26 cellular contexts compared by ENCODE assay signal in the genomic region with DNA sequence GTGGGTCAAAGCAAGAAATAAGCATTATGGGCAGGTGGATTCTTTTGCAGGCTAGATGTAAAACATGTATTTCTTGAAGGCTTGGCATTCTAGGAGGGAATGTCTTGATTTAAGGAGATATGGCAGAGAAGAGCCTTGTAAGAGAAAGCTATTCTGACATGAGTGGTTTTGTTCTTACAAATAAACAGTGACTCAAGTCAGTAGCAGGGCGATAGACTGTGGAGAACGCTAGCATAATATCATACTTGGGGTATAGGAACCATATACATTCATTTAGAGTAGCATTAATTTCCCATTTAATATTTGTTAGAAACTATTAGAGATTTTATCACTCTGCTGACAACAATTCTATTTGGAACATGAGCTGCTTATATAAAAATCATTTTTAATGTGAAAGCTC.
"Had no signal": no experiment of that assay in that cellular context is flagged by ENCODE, and none has a peak within 500 bp of the region (broad histone marks: within the 10 kb centered on the region; RNA-seq: fewer than 3 reads in every experiment).

No MANE protein-coding gene starts in this region.

- H3K4me2 ChIP-seq: neural progenitor cell, smooth muscle cell had no signal

- H3K4me1 ChIP-seq: foreskin keratinocyte, left lung, neural progenitor cell, parathyroid adenoma, right atrium auricular region, stomach, thyroid gland, vagina had no signal

- H3K27ac ChIP-seq: esophagus muscularis mucosa, foreskin keratinocyte, gastroesophageal sphincter, heart right ventricle, left lung, neural progenitor cell, parathyroid adenoma, right atrium auricular region, stomach, thyroid gland, vagina had no signal

- H3K9me3 ChIP-seq: esophagus muscularis mucosa, gastroesophageal sphincter, heart right ventricle, left lung, right atrium auricular region, stomach, thyroid gland, vagina had no signal

- ATAC-seq: foreskin keratinocyte; gastroesophageal sphincter; heart right ventricle; left cardiac atrium; left lung; naive thymus-derived CD4-positive, alpha-beta T cell; sciatic nerve had no signal

- H3K36me3 ChIP-seq: left lung, neural progenitor cell, right atrium auricular region, thyroid gland, vagina had no signal

- DNase-seq: dermis blood vessel endothelial cell; effector memory CD4-positive, alpha-beta T cell; foreskin keratinocyte; heart right ventricle; hippocampal formation; left cardiac atrium; left lung; mesenchymal stem cell; naive thymus-derived CD4-positive, alpha-beta T cell; stimulated activated CD4-positive, alpha-beta T cell treated with anti-CD3 and anti-CD28 coated beads, Interleukin-12 subunit alpha, Interleukin-12 subunit beta, amount 100 ng/mL, for 4 hours; stimulated activated CD4-positive, alpha-beta T cell treated with anti-CD3 and anti-CD28 coated beads, Interleukin-1b, Interleukin-23, amount 100 ng/mL, for 48 hours; stimulated activated CD4-positive, alpha-beta T cell treated with anti-CD3 and anti-CD28 coated beads, Interleukin-4, amount 100 ng/mL, for 1 hour; stimulated activated CD8-positive, alpha-beta memory T cell treated with anti-CD3 and anti-CD28 coated beads, Interleukin-4, amount 100 ng/mL, for 48 hours; stimulated activated naive CD4-positive, alpha-beta T cell treated with Interleukin-2 at 50 U/mL for 16 hours; stomach; thyroid gland; trophoblast cell had no signal

- FAIRE-seq: endothelial cell of umbilical vein had no signal

- H3K9ac ChIP-seq: neural progenitor cell, parathyroid adenoma had no signal

- H3K27me3 ChIP-seq: esophagus muscularis mucosa, foreskin keratinocyte, gastroesophageal sphincter, heart right ventricle, left lung, neural progenitor cell, right atrium auricular region, stomach, thyroid gland, vagina had no signal

- H3K4me3 ChIP-seq: esophagus muscularis mucosa, gastroesophageal sphincter, heart right ventricle, left lung, neural progenitor cell, right atrium auricular region, smooth muscle cell, stomach, thyroid gland, vagina had no signal

- H2AFZ ChIP-seq: neural progenitor cell, parathyroid adenoma had no signal
